10 cellular contexts compared by ENCODE assay signal in genomic region chr9:120655005-120655622, GRCh38. TPM values are rescaled to one million over a fixed set of nuclear protein-coding genes. Genes with fewer than 3 reads are reported as not detected.
A peak's percentile ranks its signal among the peaks of the same experiment; 100 is the strongest.
DNase-seq lines count a peak whose midpoint lies in the region; ATAC-seq, FAIRE-seq and TF ChIP-seq lines count a peak whose summit lies in the region.
"Had no signal": no experiment of that assay in that cellular context is flagged by ENCODE, and none has a peak within 500 bp of the region (broad histone marks: within the 10 kb centered on the region; RNA-seq: fewer than 3 reads in every experiment).

No MANE protein-coding gene starts in this region.

- FAIRE-seq in K562 (lab: Jason Lieb, UNC) (no peak), HTR-8/SVneo (lab: Jason Lieb, UNC) (no peak)

- DNase-seq in activated CD4-positive, CD25-positive, alpha-beta regulatory T cell (lab: John Stamatoyannopoulos, UW), result no peak
- no peak for DNase-seq in K562 (ENCODE audit: extremely low read depth in 1 of 4, low spot score in 3 of 4)
- DNase-seq in stimulated activated naive CD8-positive, alpha-beta T cell treated with anti-CD3 and anti-CD28 coated beads, Interleukin-15, Interleukin-2, amounts not matched to agents 100 U/mL and 50 U/mL, for 24 hours, result no peak
- no peak for DNase-seq in HTR-8/SVneo (ENCODE audit: insufficient read length, low spot score)
- DNase-seq in central memory CD4-positive, alpha-beta T cell, result no peak
- no peak for DNase-seq in Kasumi-1 (lab: John Stamatoyannopoulos, UW)
- DNase-seq: 8988T, kidney had no signal

- H3K27me3 ChIP-seq in K562 (ENCODE audit: control insufficient read depth in 2 of 2, insufficient read depth in 2 of 2, low read length in 2 of 2), result no peaks in the 10 kb centered on the region

- H3K36me3 ChIP-seq in K562 (ENCODE audit: control insufficient read depth, insufficient read depth, low read length), result no peaks in the 10 kb centered on the region

- no peak for TF ChIP-seq CTCF in K562 (IDR thresholded peaks at IDR 0.05 in 2 of 3, conservative IDR thresholded peaks at IDR 0.05 in 1 of 3; ENCODE audit: insufficient read depth in 2 of 3, low read depth in 1 of 3, low read length in 3 of 3)

- H3K9me3 ChIP-seq in K562 (replicated peaks; ENCODE audit: control insufficient read depth, insufficient read depth, low read depth, low read length), result no peaks in the 10 kb centered on the region

- TF ChIP-seq POLR2A in K562 (conservative IDR thresholded peaks at IDR 0.05), result no peak

- in situ Hi-C loops in K562 (cut with MboI), result no loop called here

- H3K4me2 ChIP-seq in K562 (ENCODE audit: insufficient read depth, low read length), result no peak overlapping the region

- no peak for TF ChIP-seq RAD21 in K562 (CRISPR knock-in tag; conservative IDR thresholded peaks at IDR 0.05 in 1 of 2, IDR thresholded peaks at IDR 0.05 in 1 of 2)

- H3K27ac ChIP-seq in K562 (ENCODE audit: extremely low read depth, low read depth, low read length), result no peak overlapping the region

- POLR2A ChIA-PET in K562 (lab: Yijun Ruan, JAX), result interaction anchor here (1.6 kb wide), 1 partner anchor 76 kb away, joined by 4 read pairs; no protein-coding TSS in a partner anchor

- H3K4me1 ChIP-seq in K562 (replicated peaks in 1 of 2; ENCODE audit: control insufficient read depth in 2 of 2, insufficient read depth in 2 of 2, low read length in 2 of 2), result no peaks in the 10 kb centered on the region

- no peaks in the 10 kb centered on the region for H3K9me1 ChIP-seq in K562 (ENCODE audit: control insufficient read depth, insufficient read depth, low read length)

- H3K4me3 ChIP-seq in K562, result no peak overlapping the region

- H3K79me2 ChIP-seq in K562 (ENCODE audit: control insufficient read depth, insufficient read depth, low read length), result no peaks in the 10 kb centered on the region

- ATAC-seq in activated CD4-positive, CD25-positive, alpha-beta regulatory T cell treated with anti-CD3 and anti-CD28 coated beads, Interleukin-2, amount 50 U/mL, for 24 hours, result peak; percentile 73 to 91
- ATAC-seq in HG03354 (IDR thresholded peaks at IDR 0.05; ENCODE audit: poor library complexity, severe bottlenecking, unreplicated experiment), result peak; percentile 81
- ATAC-seq in K562, result no peak
- ATAC-seq in stimulated activated naive CD8-positive, alpha-beta T cell treated with anti-CD3 and anti-CD28 coated beads, Interleukin-15, Interleukin-2, amounts not matched to agents 100 U/mL and 50 U/mL, for 24 hours, result peak; percentile 89

- no peak for TF ChIP-seq EP300 in K562 (IDR thresholded peaks at IDR 0.05; ENCODE audit: low read length)

- H2AFZ ChIP-seq in K562 (ENCODE audit: low read depth, low read length), result no peak overlapping the region

- intact Hi-C loops in K562 (cut with micrococcal nuclease), result no loop called here

- no peaks in the 10 kb centered on the region for H4K20me1 ChIP-seq in K562 (replicated peaks; ENCODE audit: control insufficient read depth, insufficient read depth, low read length)

- no TSS peak for BruUV-seq in K562 (replicated peaks; lab: Mats Ljungman, UMichigan)

- no peak overlapping the region for H3K9ac ChIP-seq in K562 (ENCODE audit: insufficient read depth in 1 of 2, low read depth in 2 of 2, low read length in 2 of 2)

- WGBS in K562 (ENCODE audit: insufficient coverage, low coverage, missing lambda C conversion rate), result 51% methylated on average over 4 of the region's 4 CpGs

- CTCF ChIA-PET in K562 (lab: Yijun Ruan, JAX; ENCODE audit: low intra/inter-chr PET ratio), result no interaction called here

TF ChIP-seq in K562, 482 proteins besides CTCF, POLR2A, EP300 and RAD21:
- TF ChIP-seq FOSL1 (tag; conservative IDR thresholded peaks at IDR 0.05) (peak; percentile 60; the same call in 1 of the 2 replicates), ZNF23 (CRISPR knock-in tag; IDR thresholded peaks at IDR 0.05) (no peak)
TF ChIP-seq in K562: peak in this region for 1.

RNA-seq across cellular contexts. Expression of gene MEGF9, which starts 59.2 kb away (rescaled TPM):
- 2.3 and 4.4 TPM in 2 replicates for total RNA-seq in K562 (2011; cell fraction: chromatin; rRNA removed; ENCODE audit: low replicate concordance)
- 2.2 and 3.2 TPM in 2 replicates for total RNA-seq in K562 (2011; cell fraction: nucleolus; rRNA removed)
- 5.2 and 10.3 TPM in 2 replicates for total RNA-seq in K562 (2011; cell fraction: nucleoplasm; rRNA removed)
- total RNA-seq in K562 (2014; rRNA removed) (3.3 and 3.7 TPM in 2 replicates), K562 (2014; rRNA removed; fragmentation: Illumina TruSeq; extraction: Trizol) (5.7 and 5.8 TPM in 2 replicates), K562 (2015; rRNA removed; fragmentation: Illumina TruSeq; extraction: Trizol) (4.3 TPM in 2 replicates), K562 (2021) (5.2 TPM in 2 replicates)
- polyA plus RNA-seq in K562 (2011; rRNA removed) (2.5 and 3.8 TPM in 2 replicates), K562 (2014; fragmentation: Illumina TruSeq; extraction: Trizol) (5.6 and 6.2 TPM in 2 replicates), K562 (2014; fragmentation: Nextera tagmentation; extraction: Ambion mirVana) (1 to 10 TPM; 2.1 to 2.3 TPM), K562 (2014; rRNA removed) (3.5 TPM in 2 replicates)
- 1.4 and 1.9 TPM in 2 replicates for polyA plus RNA-seq in K562 (2011; cell fraction: cytosol; rRNA removed)
- 0.86 and 0.88 TPM in 2 replicates for polyA plus RNA-seq in K562 (2011; cell fraction: nucleus; rRNA removed)
- 4.4 and 5.3 TPM in 2 replicates for polyA plus RNA-seq in K562 (2012)
- polyA minus RNA-seq in K562 (2011; rRNA and poly(A)+ RNA removed), result 4.6 and 5.8 TPM in 2 replicates
- 3.9 and 4.0 TPM in 2 replicates for polyA minus RNA-seq in K562 (2011; cell fraction: cytosol; rRNA and poly(A)+ RNA removed)
- 0.81 and 1.1 TPM in 2 replicates for polyA minus RNA-seq in K562 (2011; cell fraction: nucleus; rRNA and poly(A)+ RNA removed)
